ENCODE assay signal across 2 cellular contexts in the genomic region with DNA sequence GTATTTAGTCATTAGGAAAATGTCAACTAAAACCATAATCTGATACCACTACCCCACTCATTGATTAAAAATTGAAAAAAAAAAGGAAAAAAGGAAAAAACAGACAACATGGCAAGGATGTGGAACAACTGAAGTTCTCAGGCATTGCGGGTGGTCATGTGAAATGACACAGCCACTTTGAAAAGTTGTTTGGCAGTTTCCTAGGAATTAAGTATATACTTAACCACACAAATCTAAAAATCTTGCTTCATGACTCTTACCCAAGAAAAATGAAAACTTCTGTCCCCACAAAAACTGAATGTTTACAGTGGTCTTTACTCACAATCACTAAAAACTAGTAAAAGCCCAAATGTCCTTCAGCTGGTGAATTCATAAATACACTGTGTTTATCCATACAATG.
TF ChIP-seq lines count a peak whose summit lies in the region.

No MANE protein-coding gene starts in this region.

TF ChIP-seq in A549, 52 proteins besides CTCF, POLR2A, EP300 and RAD21:
- TF ChIP-seq, protein P1, sequence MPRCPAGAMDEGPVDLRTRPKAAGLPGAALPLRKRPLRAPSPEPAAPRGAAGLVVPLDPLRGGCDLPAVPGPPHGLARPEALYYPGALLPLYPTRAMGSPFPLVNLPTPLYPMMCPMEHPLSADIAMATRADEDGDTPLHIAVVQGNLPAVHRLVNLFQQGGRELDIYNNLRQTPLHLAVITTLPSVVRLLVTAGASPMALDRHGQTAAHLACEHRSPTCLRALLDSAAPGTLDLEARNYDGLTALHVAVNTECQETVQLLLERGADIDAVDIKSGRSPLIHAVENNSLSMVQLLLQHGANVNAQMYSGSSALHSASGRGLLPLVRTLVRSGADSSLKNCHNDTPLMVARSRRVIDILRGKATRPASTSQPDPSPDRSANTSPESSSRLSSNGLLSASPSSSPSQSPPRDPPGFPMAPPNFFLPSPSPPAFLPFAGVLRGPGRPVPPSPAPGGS (IDR thresholded peaks at IDR 0.05) = no peak
- TF ChIP-seq ZC3H11A (IDR thresholded peaks at IDR 0.05) = no peak
- no peak for TF ChIP-seq NR3C1 (IDR thresholded peaks at IDR 0.05)
- TF ChIP-seq CHD2 (IDR thresholded peaks at IDR 0.05; ENCODE audit: low read length, partially characterized antibody) = no peak
- TF ChIP-seq CBX2 (IDR thresholded peaks at IDR 0.05; ENCODE audit: borderline replicate concordance, low read depth) = no peak
- TF ChIP-seq HEYL (CRISPR knock-in tag; IDR thresholded peaks at IDR 0.05) = no peak
TF ChIP-seq in A549: peak in this region for 0.

TF ChIP-seq in IMR-90, 13 proteins besides CTCF, POLR2A, EP300 and RAD21:
- TF ChIP-seq CEBPB (IDR thresholded peaks at IDR 0.05; ENCODE audit: low read depth, low read length) = no peak
- no peak for TF ChIP-seq RFX5 (IDR thresholded peaks at IDR 0.05; ENCODE audit: low read depth, low read length)
- no peak for TF ChIP-seq MAFK (IDR thresholded peaks at IDR 0.05; ENCODE audit: low read depth, low read length)
- no peak for TF ChIP-seq FOS (IDR thresholded peaks at IDR 0.05; ENCODE audit: low read depth, low read length)
- TF ChIP-seq BHLHE40 (IDR thresholded peaks at IDR 0.05; ENCODE audit: low read depth, low read length) = no peak
- no peak for TF ChIP-seq MAZ (IDR thresholded peaks at IDR 0.05; ENCODE audit: borderline replicate concordance, low read depth, low read length)
- TF ChIP-seq NFE2L2 (IDR thresholded peaks at IDR 0.05; ENCODE audit: low read depth, low read length) = no peak
- TF ChIP-seq SMC3 (IDR thresholded peaks at IDR 0.05; ENCODE audit: low read depth, low read length) = no peak
- TF ChIP-seq, protein P2, sequence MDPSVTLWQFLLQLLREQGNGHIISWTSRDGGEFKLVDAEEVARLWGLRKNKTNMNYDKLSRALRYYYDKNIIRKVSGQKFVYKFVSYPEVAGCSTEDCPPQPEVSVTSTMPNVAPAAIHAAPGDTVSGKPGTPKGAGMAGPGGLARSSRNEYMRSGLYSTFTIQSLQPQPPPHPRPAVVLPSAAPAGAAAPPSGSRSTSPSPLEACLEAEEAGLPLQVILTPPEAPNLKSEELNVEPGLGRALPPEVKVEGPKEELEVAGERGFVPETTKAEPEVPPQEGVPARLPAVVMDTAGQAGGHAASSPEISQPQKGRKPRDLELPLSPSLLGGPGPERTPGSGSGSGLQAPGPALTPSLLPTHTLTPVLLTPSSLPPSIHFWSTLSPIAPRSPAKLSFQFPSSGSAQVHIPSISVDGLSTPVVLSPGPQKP (IDR thresholded peaks at IDR 0.05; ENCODE audit: borderline replicate concordance, low read depth, low read length) = no peak
TF ChIP-seq in IMR-90: peak in this region for 0.
